ENCODE assay signal across 1 cellular context in the genomic region with DNA sequence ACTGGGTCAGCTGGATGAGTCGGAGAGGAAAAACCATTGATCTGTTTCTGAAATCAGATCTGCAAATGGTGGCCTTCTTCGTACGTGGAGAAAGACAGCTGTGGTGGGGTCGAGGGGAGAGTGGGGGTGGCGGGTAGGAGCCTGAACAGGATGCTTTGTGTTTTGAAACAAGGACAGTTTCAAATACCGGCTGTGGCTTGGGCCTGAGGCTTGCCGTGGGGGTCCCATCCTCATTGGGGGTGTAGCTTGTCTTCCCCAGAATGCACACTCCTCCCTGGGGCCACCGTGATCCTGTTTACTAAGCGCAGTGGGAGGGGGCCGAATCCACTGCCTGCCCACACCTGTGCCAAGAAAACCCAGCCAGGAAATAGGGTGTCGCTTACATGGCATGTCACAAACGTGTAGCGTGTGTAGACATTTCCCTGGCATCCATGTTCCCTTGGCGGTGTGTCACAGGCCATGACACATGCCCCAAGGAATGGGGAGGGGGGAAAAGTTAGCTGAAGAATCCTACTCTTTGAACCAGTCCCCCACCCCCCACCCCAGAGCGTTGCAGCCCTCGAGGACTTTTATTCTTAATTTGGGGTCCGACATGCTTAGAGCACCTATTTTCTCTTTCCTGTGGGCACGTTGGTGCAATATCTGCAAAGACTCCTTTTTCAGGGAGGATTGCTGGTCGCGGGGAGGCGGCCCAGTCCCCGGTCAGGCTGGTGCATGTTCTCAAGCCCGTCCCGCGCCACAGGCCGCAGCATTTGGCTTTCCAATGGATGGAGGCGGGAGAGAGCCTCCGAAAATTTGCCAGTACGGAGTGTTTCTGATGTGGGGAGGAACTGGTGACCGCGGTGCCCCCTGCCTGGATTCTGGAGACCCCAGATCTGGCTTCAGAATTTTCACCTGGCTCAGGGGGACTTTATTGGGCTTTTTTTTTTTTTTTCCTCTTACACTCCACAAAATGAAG.
TF ChIP-seq lines count a peak whose summit lies in the region.

No MANE protein-coding gene starts in this region.

TF ChIP-seq in SK-N-SH, 30 proteins besides CTCF, POLR2A, EP300 and RAD21 (continued from another document):
- TF ChIP-seq MXI1 (IDR thresholded peaks at IDR 0.05; ENCODE audit: low read depth, low read length): peak; percentile 51; the same call in 1 of the 2 replicates
